ENCODE assay signal across 10 cellular contexts in genomic region chr1:183589836-183590224, GRCh38. TPM values are rescaled to one million over a fixed set of nuclear protein-coding genes. Genes with fewer than 3 reads are reported as not detected.
DNase-seq lines count a peak whose midpoint lies in the region; ATAC-seq and TF ChIP-seq lines count a peak whose summit lies in the region.
"Had no signal": no experiment of that assay in that cellular context is flagged by ENCODE, and none has a peak within 500 bp of the region (broad histone marks: within the 10 kb centered on the region; RNA-seq: fewer than 3 reads in every experiment).

No MANE protein-coding gene starts in this region.

- H3K27me3 ChIP-seq in dorsolateral prefrontal cortex (no peaks in the 10 kb centered on the region), thymus (ENCODE audit: control insufficient read depth, insufficient read depth) (no peaks in the 10 kb centered on the region)

- no peaks in the 10 kb centered on the region for H3K9me3 ChIP-seq in thymus (ENCODE audit: control insufficient read depth)

- H3K36me3 ChIP-seq in thymus (ENCODE audit: control insufficient read depth, insufficient read depth), result no peaks in the 10 kb centered on the region

- TF ChIP-seq CTCF in dorsolateral prefrontal cortex (IDR thresholded peaks at IDR 0.05 in 54 of 56, conservative IDR thresholded peaks at IDR 0.05 in 2 of 56; ENCODE audit: low read depth in 1 of 56, partially characterized antibody in 56 of 56), result no peak

- intact Hi-C loops in dorsolateral prefrontal cortex (cut with DNase I), result no loop called here

- no peaks in the 10 kb centered on the region for H3K9me3 Mint-ChIP-seq in activated naive CD4-positive, alpha-beta T cell treated with anti-CD3 and anti-CD28 coated beads, Interleukin-2, amount 50 U/mL, for 72 hours
- H3K9me3 Mint-ChIP-seq: neural crest cell had no signal

- ATAC-seq in activated naive CD4-positive, alpha-beta T cell treated with anti-CD3 and anti-CD28 coated beads, Interleukin-2, amount 50 U/mL, for 72 hours, result no peak
- peak; percentile 27 for ATAC-seq in HG03280 (IDR thresholded peaks at IDR 0.05; ENCODE audit: unreplicated experiment)

- H3K36me3 Mint-ChIP-seq in activated naive CD4-positive, alpha-beta T cell treated with anti-CD3 and anti-CD28 coated beads, Interleukin-2, amount 50 U/mL, for 72 hours, result no peaks in the 10 kb centered on the region

- 96% methylated on average over 4 of the region's 4 CpGs for WGBS in thymus

- peak overlapping the region; percentile 72 to 74 for H3K27ac Mint-ChIP-seq in activated naive CD4-positive, alpha-beta T cell treated with anti-CD3 and anti-CD28 coated beads, Interleukin-2, amount 50 U/mL, for 72 hours

- H3K4me1 ChIP-seq in thymus (ENCODE audit: control insufficient read depth, insufficient read depth, low read length), result no peaks in the 10 kb centered on the region

- DNase-seq in activated naive CD4-positive, alpha-beta T cell treated with anti-CD3 and anti-CD28 coated beads, Interleukin-2, amount 50 U/mL, for 72 hours (ENCODE audit: low spot score in 2 of 2), result no peak
- no peak for DNase-seq in activated naive CD4-positive, alpha-beta T cell treated with Interleukin-2 at 50 U/mL for 16 hours
- DNase-seq in dorsolateral prefrontal cortex, result no peak
- DNase-seq in NCI-H187 (lab: John Stamatoyannopoulos, UW), result no peak
- no peak for DNase-seq in DMS 273 (lab: John Stamatoyannopoulos, UW; ENCODE audit: unreplicated experiment)
- DNase-seq in stimulated activated CD4-positive, alpha-beta T cell treated with anti-CD3 and anti-CD28 coated beads, Interleukin-2, amount 100 ng/mL, for 24 hours, result no peak
- DNase-seq: NCI-H187 treated with DMSO at 0.1 percent for 48 hours had no signal

- H3K4me3 ChIP-seq in dorsolateral prefrontal cortex (peak overlapping the region in 22 of 59 donors; percentile 2 to 41 (median 23)), thymus (ENCODE audit: low read length) (no peak overlapping the region)

- peak overlapping the region in 33 of 59 donors; percentile 1 to 83 (median 59) for H3K27ac ChIP-seq in dorsolateral prefrontal cortex
- peak overlapping the region; percentile 60 for H3K27ac ChIP-seq in thymus (ENCODE audit: low read depth)

RNA-seq across cellular contexts. Expression of gene NCF2, which starts 0.4 kb away (rescaled TPM):
- 1 to 10 TPM; 4.3 to 9.1 TPM for total RNA-seq in activated naive CD4-positive, alpha-beta T cell treated with anti-CD3 and anti-CD28 coated beads, Interleukin-2, amount 50 U/mL, for 72 hours
- total RNA-seq in dorsolateral prefrontal cortex, result 10 to 100 TPM in 3 of 120 experiments, 1 to 10 TPM in 117; 1.1 to 14.5 (median 3.5) TPM
- 13.3 TPM for polyA plus RNA-seq in thymus
- total RNA-seq: neural crest cell had no signal

RNA-seq across cellular contexts. Expression of gene ARPC5, which starts 45.8 kb away (rescaled TPM):
- 100 to 1,000 TPM; 183 to 213 TPM for total RNA-seq in activated naive CD4-positive, alpha-beta T cell treated with anti-CD3 and anti-CD28 coated beads, Interleukin-2, amount 50 U/mL, for 72 hours
- total RNA-seq in dorsolateral prefrontal cortex, result 10 to 100 TPM; 31.6 to 78.5 (median 50.0) TPM
- polyA plus RNA-seq in thymus, result 250 TPM
